12 cellular contexts compared by ENCODE assay signal in the genomic region with DNA sequence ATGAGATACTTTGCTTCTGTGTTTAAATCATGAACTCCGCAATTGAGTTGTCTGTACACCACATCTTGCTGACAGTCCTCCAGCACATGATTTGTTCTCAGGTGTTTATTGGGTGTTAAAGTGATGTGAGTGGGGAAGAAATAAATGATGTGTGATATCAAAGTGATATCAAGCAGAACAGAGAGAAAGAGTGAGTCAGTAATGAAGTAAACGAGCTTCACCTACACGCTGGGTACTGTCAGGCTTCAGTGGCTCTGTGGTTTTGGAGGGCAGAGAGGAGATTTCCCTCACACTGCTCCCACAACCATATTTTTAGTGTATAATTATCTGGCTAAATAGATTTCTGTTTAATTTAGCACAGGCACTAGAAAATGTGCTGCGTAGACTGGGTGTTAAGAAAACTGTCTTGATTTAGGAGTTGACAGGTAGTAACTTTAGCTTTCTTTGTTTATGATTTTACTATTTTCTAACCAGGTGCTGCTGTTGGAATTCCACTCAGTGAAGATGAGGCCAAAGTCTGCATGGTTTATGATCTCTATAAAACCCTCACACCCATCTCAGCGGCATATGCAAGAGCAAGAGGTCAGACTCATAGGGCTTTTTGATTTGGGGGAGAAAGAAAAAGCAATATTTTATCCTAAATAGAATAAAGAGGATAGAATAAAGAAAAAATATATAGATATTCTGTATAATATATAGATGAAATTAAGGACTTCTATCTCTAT. TPM values are rescaled to one million over a fixed set of nuclear protein-coding genes. Genes with fewer than 3 reads are reported as not detected.
DNase-seq lines count a peak whose midpoint lies in the region; ATAC-seq, FAIRE-seq and TF ChIP-seq lines count a peak whose summit lies in the region.
"Had no signal": no experiment of that assay in that cellular context is flagged by ENCODE, and none has a peak within 500 bp of the region (broad histone marks: within the 10 kb centered on the region; RNA-seq: fewer than 3 reads in every experiment).

No MANE protein-coding gene starts in this region.

- FAIRE-seq in small intestine (lab: Jason Lieb, UNC) (peak; percentile 65), kidney (lab: Jason Lieb, UNC) (no peak)
- FAIRE-seq: A549 had no signal

- H3K4me3 ChIP-seq in small intestine (ENCODE audit: low read depth in 1 of 2, low read length in 2 of 2) (no peak overlapping the region), kidney (ENCODE audit: low read length in 2 of 2) (no peak overlapping the region)
- H3K4me3 ChIP-seq: A549 had no signal

- no peak for TF ChIP-seq CTCF in activated CD8-positive, alpha-beta T cell treated with anti-CD3 and anti-CD28 coated beads for 36 hours (IDR thresholded peaks at IDR 0.05)
- no peak for TF ChIP-seq CTCF in kidney (IDR thresholded peaks at IDR 0.05; ENCODE audit: borderline replicate concordance, extremely low read depth, insufficient read depth)

- CTCF ChIA-PET in activated CD8-positive, alpha-beta T cell treated with anti-CD3 and anti-CD28 coated beads for 36 hours (lab: Charles Lee), result interaction anchor here (1.6 kb wide), 1 partner anchor 7 kb away, joined by 4 read pairs; no protein-coding TSS in a partner anchor
- CTCF ChIA-PET in activated CD8-positive, alpha-beta T cell treated with anti-CD3 and anti-CD28 coated beads, Interleukin-2, amount 10 ng/mL, durations not matched to agents 7 days and 5 days (lab: Charles Lee), result no interaction called here

- no peak overlapping the region for H3K4me3 Mint-ChIP-seq in activated CD8-positive, alpha-beta T cell treated with anti-CD3 and anti-CD28 coated beads for 36 hours
- H3K4me3 Mint-ChIP-seq in activated CD8-positive, alpha-beta T cell treated with anti-CD3 and anti-CD28 coated beads, Interleukin-2, amount 10 ng/mL, durations not matched to agents 7 days and 5 days, result no peak overlapping the region

- no peak for DNase-seq in activated CD8-positive, alpha-beta T cell treated with anti-CD3 and anti-CD28 coated beads for 36 hours
- no peak for DNase-seq in activated CD8-positive, alpha-beta T cell treated with anti-CD3 and anti-CD28 coated beads, Interleukin-2, amount 10 ng/mL, durations not matched to agents 7 days and 5 days
- peak; percentile 98 for DNase-seq in NCI-H2107 treated with DMSO at 0.1 percent for 48 hours (lab: John Stamatoyannopoulos, UW; ENCODE audit: unreplicated experiment)
- DNase-seq in small intestine, result peak; percentile 85
- no peak for DNase-seq in kidney
- no peak for DNase-seq in activated effector memory CD4-positive, alpha-beta T cell treated with anti-CD3 and anti-CD28 coated beads, Interleukin-2, amount 50 U/mL, for 16 hours
- DNase-seq in T-helper 2 cell, result no peak
- DNase-seq: glutamatergic neuron, NCI-H1436 treated with DMSO at 0.1 percent for 48 hours, Right ventricle myocardium superior had no signal

- H3K9ac ChIP-seq in kidney (ENCODE audit: low read length in 2 of 2), result no peak overlapping the region

- ATAC-seq in activated CD8-positive, alpha-beta T cell treated with anti-CD3 and anti-CD28 coated beads for 36 hours, result no peak
- no peak for ATAC-seq in activated CD8-positive, alpha-beta T cell treated with anti-CD3 and anti-CD28 coated beads, Interleukin-2, amount 10 ng/mL, durations not matched to agents 7 days and 5 days
- ATAC-seq in HG02763 (IDR thresholded peaks at IDR 0.05; ENCODE audit: unreplicated experiment), result peak; percentile 63
- ATAC-seq: A549 had no signal

- intact Hi-C loops in activated CD8-positive, alpha-beta T cell treated with anti-CD3 and anti-CD28 coated beads for 36 hours (cut with micrococcal nuclease), result no loop called here
- intact Hi-C loops in kidney (cut with DNase I), result no loop called here

- H3K4me1 ChIP-seq in small intestine (ENCODE audit: control insufficient read depth in 2 of 2, insufficient read depth in 1 of 2, low read depth in 1 of 2, low read length in 1 of 2) (no peaks in the 10 kb centered on the region), kidney (ENCODE audit: control insufficient read depth in 1 of 2, insufficient read depth in 1 of 2, low read depth in 1 of 2, low read length in 2 of 2) (peaks cover 0 to 3% of the 10 kb centered on the region in 2 donors)

- H3K27ac ChIP-seq in small intestine (ENCODE audit: low read depth in 1 of 2, low read length in 1 of 2) (peak overlapping the region; percentile 48 to 70), kidney (ENCODE audit: low read depth in 2 of 2, low read length in 2 of 2) (no peak overlapping the region)
- H3K27ac ChIP-seq: A549 had no signal

- H3K27me3 ChIP-seq in small intestine (ENCODE audit: control insufficient read depth in 2 of 2, insufficient read depth in 2 of 2, low read length in 2 of 2), result no peaks in the 10 kb centered on the region

- 20 to 65% (median 30%) methylated on average over 5 of the region's 5 CpGs for WGBS in small intestine, 3 donors

- H3K36me3 ChIP-seq in small intestine (ENCODE audit: control insufficient read depth in 2 of 2, insufficient read depth in 2 of 2, low read length in 2 of 2), result peaks cover 6% of the 10 kb centered on the region in 2 donors
- H3K36me3 ChIP-seq in kidney (ENCODE audit: control insufficient read depth in 1 of 2, insufficient read depth in 2 of 2, low read length in 2 of 2), result peaks cover 5 to 12% of the 10 kb centered on the region in 2 donors

- peak overlapping the region; percentile 65 for H3K27ac Mint-ChIP-seq in activated CD8-positive, alpha-beta T cell treated with anti-CD3 and anti-CD28 coated beads for 36 hours
- H3K27ac Mint-ChIP-seq in activated CD8-positive, alpha-beta T cell treated with anti-CD3 and anti-CD28 coated beads, Interleukin-2, amount 10 ng/mL, durations not matched to agents 7 days and 5 days, result no peak overlapping the region

- no peaks in the 10 kb centered on the region for H3K27me3 Mint-ChIP-seq in activated CD8-positive, alpha-beta T cell treated with anti-CD3 and anti-CD28 coated beads for 36 hours
- H3K27me3 Mint-ChIP-seq in activated CD8-positive, alpha-beta T cell treated with anti-CD3 and anti-CD28 coated beads, Interleukin-2, amount 10 ng/mL, durations not matched to agents 7 days and 5 days (ENCODE audit: low read depth), result no peaks in the 10 kb centered on the region

- H3K36me3 Mint-ChIP-seq in activated CD8-positive, alpha-beta T cell treated with anti-CD3 and anti-CD28 coated beads for 36 hours (ENCODE audit: low read depth), result peaks cover 66% of the 10 kb centered on the region
- peaks cover 59% of the 10 kb centered on the region for H3K36me3 Mint-ChIP-seq in activated CD8-positive, alpha-beta T cell treated with anti-CD3 and anti-CD28 coated beads, Interleukin-2, amount 10 ng/mL, durations not matched to agents 7 days and 5 days (ENCODE audit: low read depth)

- POLR2A ChIA-PET in activated CD8-positive, alpha-beta T cell treated with anti-CD3 and anti-CD28 coated beads for 36 hours (lab: Charles Lee), result no interaction called here
- POLR2A ChIA-PET in activated CD8-positive, alpha-beta T cell treated with anti-CD3 and anti-CD28 coated beads, Interleukin-2, amount 10 ng/mL, durations not matched to agents 7 days and 5 days (lab: Charles Lee), result no interaction called here

- H3K9me3 Mint-ChIP-seq in activated CD8-positive, alpha-beta T cell treated with anti-CD3 and anti-CD28 coated beads for 36 hours, result no peaks in the 10 kb centered on the region
- H3K9me3 Mint-ChIP-seq in activated CD8-positive, alpha-beta T cell treated with anti-CD3 and anti-CD28 coated beads, Interleukin-2, amount 10 ng/mL, durations not matched to agents 7 days and 5 days (ENCODE audit: insufficient read depth), result no peaks in the 10 kb centered on the region

- H3K9me3 ChIP-seq in small intestine (ENCODE audit: control insufficient read depth, low read depth) (no peaks in the 10 kb centered on the region), kidney (ENCODE audit: control insufficient read depth in 1 of 2, low read length in 2 of 2) (no peaks in the 10 kb centered on the region)
- H3K9me3 ChIP-seq: A549 had no signal

- peaks cover 24% of the 10 kb centered on the region for H3K4me1 Mint-ChIP-seq in activated CD8-positive, alpha-beta T cell treated with anti-CD3 and anti-CD28 coated beads for 36 hours (ENCODE audit: low read depth)
- peaks cover 10% of the 10 kb centered on the region for H3K4me1 Mint-ChIP-seq in activated CD8-positive, alpha-beta T cell treated with anti-CD3 and anti-CD28 coated beads, Interleukin-2, amount 10 ng/mL, durations not matched to agents 7 days and 5 days (ENCODE audit: low read depth)

RNA-seq across cellular contexts. Expression of gene ATIC, which starts 21.2 kb away (rescaled TPM):
- 100 to 1,000 TPM; 309 to 319 TPM for total RNA-seq in activated CD8-positive, alpha-beta T cell treated with anti-CD3 and anti-CD28 coated beads for 36 hours
- total RNA-seq in activated CD8-positive, alpha-beta T cell treated with anti-CD3 and anti-CD28 coated beads, Interleukin-2, amount 10 ng/mL, durations not matched to agents 7 days and 5 days, result 100 to 1,000 TPM; 170 to 182 TPM
- 100 to 1,000 TPM in 1 of 3 donors, 10 to 100 TPM in 2; 71.6 to 124 (median 83.8) TPM for polyA plus RNA-seq in small intestine
- total RNA-seq in kidney, result 75.9 TPM
- polyA plus RNA-seq in kidney (ENCODE audit: insufficient read depth, low read depth, low replicate concordance), result 101 TPM

Comparison
In these comparisons a context has a peak if more than half of its experiments do, and no peak if none do; other contexts are left out.
1. DNase-seq: peak in NCI-H2107 treated with DMSO at 0.1 percent for 48 hours (single experiment) and small intestine (single experiment); none in activated CD8-positive, alpha-beta T cell treated with anti-CD3 and anti-CD28 coated beads for 36 hours (single experiment), activated CD8-positive, alpha-beta T cell treated with anti-CD3 and anti-CD28 coated beads, Interleukin-2, amount 10 ng/mL, durations not matched to agents 7 days and 5 days (single experiment), kidney (single experiment), activated effector memory CD4-positive, alpha-beta T cell treated with anti-CD3 and anti-CD28 coated beads, Interleukin-2, amount 50 U/mL, for 16 hours (single experiment) and T-helper 2 cell (0 of 5).
2. H3K27ac ChIP-seq: peak in small intestine (2 of 2); none in kidney (0 of 2).